In the genomic region with DNA sequence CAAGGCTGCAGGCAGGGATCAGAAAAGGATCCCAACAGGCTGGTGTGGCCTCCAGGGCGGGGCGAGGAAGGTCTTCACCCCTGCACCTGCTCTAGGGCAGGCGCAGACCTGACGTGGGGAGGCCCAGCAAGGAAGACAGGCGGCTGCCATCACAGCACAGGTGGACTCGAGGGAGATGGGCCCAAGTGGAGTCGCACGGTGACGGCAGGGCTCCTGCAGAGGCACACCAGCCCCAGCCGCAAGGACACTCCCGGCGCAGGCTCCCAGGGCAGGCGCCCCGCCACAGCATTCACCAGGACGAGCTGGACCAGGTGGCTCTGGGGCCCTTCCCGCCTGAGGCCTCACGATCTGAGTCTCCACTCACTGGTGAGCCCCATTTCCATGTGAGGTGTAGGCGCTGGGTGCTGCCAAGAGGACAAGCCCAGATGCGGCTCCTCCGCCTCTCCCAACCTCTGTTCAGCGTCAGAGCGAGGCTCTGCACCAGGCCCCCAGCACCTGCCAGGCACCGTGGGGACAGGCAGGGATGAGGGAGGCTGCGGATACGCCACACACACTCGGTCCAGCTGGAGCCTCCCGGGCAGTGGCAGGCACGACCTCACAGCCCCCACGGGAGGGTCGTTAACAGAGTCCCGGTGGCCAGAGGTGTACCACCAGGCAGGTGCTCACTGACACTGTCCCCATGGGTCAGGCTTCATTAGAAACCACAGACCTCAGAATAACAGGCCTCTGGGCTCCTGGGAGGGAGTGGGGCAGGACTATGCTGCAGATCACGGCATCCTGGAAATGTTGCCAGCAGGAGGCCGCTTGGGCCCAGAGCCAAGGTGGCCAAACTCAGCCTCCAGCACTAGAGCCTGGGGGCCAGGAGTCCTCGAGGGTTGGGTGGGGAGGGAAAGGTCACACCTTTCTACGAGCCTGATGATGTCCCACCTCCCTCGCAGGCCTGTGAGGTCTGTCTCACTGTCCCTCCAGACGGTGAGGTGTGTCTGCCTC, we compare ENCODE assay signal across 22 cellular contexts.
DNase-seq lines count a peak whose midpoint lies in the region; ATAC-seq and TF ChIP-seq lines count a peak whose summit lies in the region.
"Had no signal": no experiment of that assay in that cellular context is flagged by ENCODE, and none has a peak within 500 bp of the region (broad histone marks: within the 10 kb centered on the region; RNA-seq: fewer than 3 reads in every experiment).

No MANE protein-coding gene starts in this region.

- H3K4me1 ChIP-seq in BE2C = peaks cover 33% of the 10 kb centered on the region
- H3K4me1 ChIP-seq in CD4-positive, CD25-positive, alpha-beta regulatory T cell (ENCODE audit: control insufficient read depth, insufficient read depth, low read length, poor library complexity, severe bottlenecking) = peaks cover 19% of the 10 kb centered on the region
- H3K4me1 ChIP-seq in endodermal cell (ENCODE audit: control insufficient read depth, insufficient read depth, low read length) = no peaks in the 10 kb centered on the region

- TF ChIP-seq CTCF in BE2C (IDR thresholded peaks at IDR 0.05; ENCODE audit: low read depth, low read length) = peak; percentile 21; the same call in 1 of the 2 replicates
- TF ChIP-seq CTCF in endodermal cell (conservative IDR thresholded peaks at IDR 0.05) = no peak

- H3K9me3 ChIP-seq in BE2C (no peaks in the 10 kb centered on the region), endodermal cell (ENCODE audit: control insufficient read depth, low read length) (no peaks in the 10 kb centered on the region)
- H3K9me3 ChIP-seq in CD4-positive, CD25-positive, alpha-beta regulatory T cell (ENCODE audit: control insufficient read depth in 2 of 2, low read length in 2 of 2) = no peaks in the 10 kb centered on the region
- H3K9me3 ChIP-seq: psoas muscle had no signal

- H3K27ac ChIP-seq in CD4-positive, CD25-positive, alpha-beta regulatory T cell (ENCODE audit: insufficient read depth, low read length, poor library complexity, severe bottlenecking) = peak overlapping the region; percentile 10
- no peak overlapping the region for H3K27ac ChIP-seq in endodermal cell (ENCODE audit: low read depth, low read length)
- H3K27ac ChIP-seq: psoas muscle had no signal

- peaks cover 6 to 24% (median 17%) of the 10 kb centered on the region in 4 donors for H3K4me1 Mint-ChIP-seq in CD4-positive, CD25-positive, alpha-beta regulatory T cell
- H3K4me1 Mint-ChIP-seq in endodermal cell = no peaks in the 10 kb centered on the region

- ATAC-seq in CD4-positive, CD25-positive, alpha-beta regulatory T cell (ENCODE audit: low read depth in 2 of 2) = no peak
- ATAC-seq in GM21529 (IDR thresholded peaks at IDR 0.05; ENCODE audit: unreplicated experiment) = no peak
- ATAC-seq: psoas muscle; stimulated activated memory B cell treated with anti-CD40 and anti-IgM and Interleukin-4, amounts not matched to agents 10 μg/mL and 1 μg/mL and 100 μg/mL, for 72 hours had no signal

- peak overlapping the region; percentile 91 to 97 (median 92) for H3K27ac Mint-ChIP-seq in CD4-positive, CD25-positive, alpha-beta regulatory T cell
- peak overlapping the region; percentile 66 for H3K27ac Mint-ChIP-seq in endodermal cell
- H3K27ac Mint-ChIP-seq: activated CD4-positive, alpha-beta T cell treated with anti-CD3 and anti-CD28 coated beads, Interleukin-2, amount 10 ng/mL, durations not matched to agents 24 days and 14 days; stimulated activated memory B cell treated with anti-CD40 and anti-IgM and Interleukin-4, amounts not matched to agents 10 μg/mL and 1 μg/mL and 100 μg/mL, for 72 hours had no signal

- H3K4me3 ChIP-seq in BE2C (ENCODE audit: low read depth, low read length) (no peak overlapping the region), endodermal cell (ENCODE audit: low read length) (no peak overlapping the region)
- no peak overlapping the region for H3K4me3 ChIP-seq in CD4-positive, CD25-positive, alpha-beta regulatory T cell (ENCODE audit: low read depth, low read length)
- H3K4me3 ChIP-seq: psoas muscle had no signal

- DNase-seq in BE2C = peak; percentile 69
- DNase-seq in CD4-positive, CD25-positive, alpha-beta regulatory T cell = no peak
- peak; percentile 21 for DNase-seq in SHP77 treated with DMSO at 0.1 percent for 48 hours (lab: John Stamatoyannopoulos, UW)
- DNase-seq in endodermal cell = no peak
- DNase-seq in EL = no peak
- DNase-seq in NCI-H2227 treated with DMSO at 0.1 percent for 48 hours (lab: John Stamatoyannopoulos, UW) = no peak
- DNase-seq in amygdala (lab: John Stamatoyannopoulos, UW) = no peak
- DNase-seq: activated naive CD4-positive, alpha-beta T cell treated with anti-CD3 and anti-CD28 coated beads, Interleukin-2, amount 50 U/mL, for 16 hours; DMS53; H7; islet precursor cell; KG1; NCI-H1105 treated with DMSO at 0.1 percent for 48 hours; NCI-H345; nephron progenitor cell; psoas muscle; stimulated activated CD4-positive, alpha-beta T cell treated with anti-CD3 and anti-CD28 coated beads, Interleukin-12 subunit alpha, Interleukin-12 subunit beta, amount 100 ng/mL, for 4 hours had no signal

- WGBS in endodermal cell (ENCODE audit: insufficient coverage in 1 of 2, insufficient read length in 1 of 2), 2 experiments = 93 to 95% methylated on average over 29 to 37 of the region's 37 CpGs

- H3K9ac ChIP-seq in endodermal cell (ENCODE audit: extremely low read depth, low read length, poor library complexity, severe bottlenecking) = no peak overlapping the region

- no peak overlapping the region for H3K4me3 Mint-ChIP-seq in CD4-positive, CD25-positive, alpha-beta regulatory T cell
- H3K4me3 Mint-ChIP-seq in endodermal cell = no peak overlapping the region
- H3K4me3 Mint-ChIP-seq: activated T-cell treated with anti-CD3 and anti-CD28 coated beads, Interleukin-2, amount 50 U/mL, for 24 hours; nephron progenitor cell; stimulated activated memory B cell treated with anti-CD40 and anti-IgM and Interleukin-4, amounts not matched to agents 10 μg/mL and 1 μg/mL and 100 μg/mL, for 72 hours; type B pancreatic cell had no signal

- H3K27me3 ChIP-seq in BE2C (no peaks in the 10 kb centered on the region), endodermal cell (ENCODE audit: control insufficient read depth, insufficient read depth, low read length, poor library complexity, severe bottlenecking) (no peaks in the 10 kb centered on the region)
- H3K27me3 ChIP-seq in CD4-positive, CD25-positive, alpha-beta regulatory T cell (ENCODE audit: control insufficient read depth, insufficient read depth, low read length) = no peaks in the 10 kb centered on the region

- H3K36me3 ChIP-seq in BE2C = peaks cover 6% of the 10 kb centered on the region
- H3K36me3 ChIP-seq in CD4-positive, CD25-positive, alpha-beta regulatory T cell (ENCODE audit: control insufficient read depth, insufficient read depth, low read length) = no peaks in the 10 kb centered on the region
- H3K36me3 ChIP-seq in endodermal cell (ENCODE audit: control insufficient read depth, insufficient read depth, low read length) = no peaks in the 10 kb centered on the region

- peaks cover 5% of the 10 kb centered on the region for H3K36me3 Mint-ChIP-seq in CD4-positive, CD25-positive, alpha-beta regulatory T cell
- H3K36me3 Mint-ChIP-seq in endodermal cell (ENCODE audit: low read depth) = peaks cover 10% of the 10 kb centered on the region
- H3K36me3 Mint-ChIP-seq: type B pancreatic cell had no signal

- no peaks in the 10 kb centered on the region for H3K9me3 Mint-ChIP-seq in CD4-positive, CD25-positive, alpha-beta regulatory T cell
- no peaks in the 10 kb centered on the region for H3K9me3 Mint-ChIP-seq in endodermal cell
- H3K9me3 Mint-ChIP-seq: activated CD4-positive, alpha-beta T cell treated with anti-CD3 and anti-CD28 coated beads, Interleukin-2, amount 10 ng/mL, durations not matched to agents 24 days and 14 days; activated T-cell treated with anti-CD3 and anti-CD28 coated beads, Interleukin-2, amount 50 U/mL, for 24 hours; nephron progenitor cell; type B pancreatic cell had no signal

- no peaks in the 10 kb centered on the region for H3K27me3 Mint-ChIP-seq in CD4-positive, CD25-positive, alpha-beta regulatory T cell
- no peaks in the 10 kb centered on the region for H3K27me3 Mint-ChIP-seq in endodermal cell (ENCODE audit: insufficient read depth)
- H3K27me3 Mint-ChIP-seq: activated CD4-positive, alpha-beta T cell treated with anti-CD3 and anti-CD28 coated beads, Interleukin-2, amount 10 ng/mL, durations not matched to agents 24 days and 14 days; activated T-cell treated with anti-CD3 and anti-CD28 coated beads, Interleukin-2, amount 50 U/mL, for 24 hours; stimulated activated memory B cell treated with anti-CD40 and anti-IgM and Interleukin-4, amounts not matched to agents 10 μg/mL and 1 μg/mL and 100 μg/mL, for 72 hours; type B pancreatic cell had no signal

Comparison
In these comparisons a context has a peak if more than half of its experiments do, and no peak if none do; other contexts are left out.
1. DNase-seq: peak in BE2C (single experiment) and SHP77 treated with DMSO at 0.1 percent for 48 hours (single experiment); none in CD4-positive, CD25-positive, alpha-beta regulatory T cell (0 of 3), endodermal cell (single experiment), EL (single experiment), NCI-H2227 treated with DMSO at 0.1 percent for 48 hours (single experiment) and amygdala (0 of 56).